ENCODE assay signal across 25 cellular contexts in genomic region chr12:73699318-73699717, GRCh38.
"Had no signal": no experiment of that assay in that cellular context is flagged by ENCODE, and none has a peak within 500 bp of the region (broad histone marks: within the 10 kb centered on the region; RNA-seq: fewer than 3 reads in every experiment).

No MANE protein-coding gene starts in this region.

- H3K4me3 Mint-ChIP-seq: dendritic cell treated with granulocyte-macrophage colony-stimulating factor and Interleukin-4, amounts not matched to agents 40 ng/mL and 50 ng/mL, for 4 days; effector memory CD8-positive, alpha-beta T cell; endodermal cell had no signal

- H3K27ac Mint-ChIP-seq: dendritic cell treated with granulocyte-macrophage colony-stimulating factor and Interleukin-4, amounts not matched to agents 40 ng/mL and 50 ng/mL, for 4 days; effector memory CD8-positive, alpha-beta T cell; endodermal cell had no signal

- H3K27me3 Mint-ChIP-seq: dendritic cell treated with granulocyte-macrophage colony-stimulating factor and Interleukin-4, amounts not matched to agents 40 ng/mL and 50 ng/mL, for 4 days; effector memory CD8-positive, alpha-beta T cell had no signal

- H3K27ac ChIP-seq: colonic mucosa, coronary artery, dorsolateral prefrontal cortex, epithelial cell of prostate, esophagus muscularis mucosa, esophagus squamous epithelium, foreskin keratinocyte, gastrocnemius medialis, gastroesophageal sphincter, heart left ventricle, heart right ventricle had no signal

- DNase-seq: colonic mucosa; cortex of kidney; dermis blood vessel endothelial cell; dorsolateral prefrontal cortex; effector CD4-positive, alpha-beta T cell; effector CD8-positive, alpha-beta T cell; effector memory CD4-positive, alpha-beta T cell; effector memory CD8-positive, alpha-beta T cell; endodermal cell; erythroblast; esophagus squamous epithelium; foreskin fibroblast; foreskin keratinocyte; foreskin melanocyte; gastrocnemius medialis; glutamatergic neuron; head of caudate nucleus; heart left ventricle; heart right ventricle had no signal

- H3K36me3 ChIP-seq: colonic mucosa, esophagus muscularis mucosa, esophagus squamous epithelium, gastrocnemius medialis, gastroesophageal sphincter, heart left ventricle, heart right ventricle had no signal

- H3K4me1 Mint-ChIP-seq: endodermal cell had no signal

- H3K9me3 Mint-ChIP-seq: endodermal cell had no signal

- H3K9me3 ChIP-seq: colonic mucosa, esophagus muscularis mucosa, gastrocnemius medialis, gastroesophageal sphincter had no signal

- H3K4me3 ChIP-seq: colonic mucosa, coronary artery, dorsolateral prefrontal cortex, esophagus muscularis mucosa, esophagus squamous epithelium, gastrocnemius medialis, gastroesophageal sphincter, heart left ventricle, heart right ventricle had no signal

- H3K27me3 ChIP-seq: colonic mucosa, dorsolateral prefrontal cortex, esophagus muscularis mucosa, esophagus squamous epithelium, foreskin keratinocyte, gastrocnemius medialis, gastroesophageal sphincter, heart left ventricle, heart right ventricle had no signal

- H3K4me1 ChIP-seq: colonic mucosa, esophagus muscularis mucosa, esophagus squamous epithelium, foreskin keratinocyte, gastrocnemius medialis, gastroesophageal sphincter, heart left ventricle, heart right ventricle had no signal

- ATAC-seq: effector memory CD8-positive, alpha-beta T cell; esophagus mucosa; foreskin keratinocyte; gastrocnemius medialis; gastroesophageal sphincter; heart left ventricle; heart right ventricle had no signal
